ENCODE assay signal across 8 cellular contexts in genomic region chr2:27356382-27357181, GRCh38. TPM values are rescaled to one million over a fixed set of nuclear protein-coding genes. Genes with fewer than 3 reads are reported as not detected.
A peak's percentile ranks its signal among the peaks of the same experiment; 100 is the strongest.
DNase-seq lines count a peak whose midpoint lies in the region; ATAC-seq and TF ChIP-seq lines count a peak whose summit lies in the region.

GTF3C2 (minus strand) TSS chr2:27356764; CDS start chr2:27343554, 13,210 bp downstream.

- TF ChIP-seq CTCF in GM13977 (IDR thresholded peaks at IDR 0.05; ENCODE audit: extremely low read depth, insufficient read depth, missing control alignments) (no peak), progenitor cell of endocrine pancreas (IDR thresholded peaks at IDR 0.05; ENCODE audit: unreplicated experiment) (no peak)

- peak; percentile 65 for ATAC-seq in HG02884 (IDR thresholded peaks at IDR 0.05; ENCODE audit: unreplicated experiment)
- ATAC-seq in left cardiac atrium, result peak; percentile 97 to 98

- no peaks in the 10 kb centered on the region for H3K27me3 Mint-ChIP-seq in T-helper 1 cell treated with Interleukin-12 subunit alpha and Interleukin-12 subunit beta and Interleukin-4 antibody, amounts not matched to agents 30 μg/mL and 1 μg/mL, for 36 hours (ENCODE audit: low read depth)
- no peaks in the 10 kb centered on the region for H3K27me3 Mint-ChIP-seq in progenitor cell of endocrine pancreas

- in situ Hi-C loops in GM13977 (cut with MboI; ENCODE audit: low pct_unique_long_range_greater_than_20kb, low sequenced_read_pairs, unreplicated experiment), result no loop called here

- H3K36me3 Mint-ChIP-seq in T-helper 1 cell treated with Interleukin-12 subunit alpha and Interleukin-12 subunit beta and Interleukin-4 antibody, amounts not matched to agents 30 μg/mL and 1 μg/mL, for 36 hours (ENCODE audit: low read depth), result peaks cover 1% of the 10 kb centered on the region
- H3K36me3 Mint-ChIP-seq in progenitor cell of endocrine pancreas (ENCODE audit: insufficient read depth), result peaks cover 8% of the 10 kb centered on the region

- peaks cover 29% of the 10 kb centered on the region for H3K4me1 Mint-ChIP-seq in T-helper 1 cell treated with Interleukin-12 subunit alpha and Interleukin-12 subunit beta and Interleukin-4 antibody, amounts not matched to agents 30 μg/mL and 1 μg/mL, for 36 hours (ENCODE audit: low read depth)
- H3K4me1 Mint-ChIP-seq in progenitor cell of endocrine pancreas (ENCODE audit: low read depth), result peaks cover 18% of the 10 kb centered on the region

- no peaks in the 10 kb centered on the region for H3K9me3 Mint-ChIP-seq in T-helper 1 cell treated with Interleukin-12 subunit alpha and Interleukin-12 subunit beta and Interleukin-4 antibody, amounts not matched to agents 30 μg/mL and 1 μg/mL, for 36 hours
- H3K9me3 Mint-ChIP-seq in progenitor cell of endocrine pancreas (ENCODE audit: low read depth), result no peaks in the 10 kb centered on the region

- peak; percentile 91 for DNase-seq in GM13977 (ENCODE audit: low spot score)
- DNase-seq in NCI-H1694 (lab: John Stamatoyannopoulos, UW), result peak; percentile 98
- peak; percentile 97 for DNase-seq in amniotic stem cell (lab: John Stamatoyannopoulos, UW)
- DNase-seq in left cardiac atrium, result peak; percentile 96
- DNase-seq in progenitor cell of endocrine pancreas (ENCODE audit: low spot score, unreplicated experiment), result peak; percentile 89
- DNase-seq in ureter (ENCODE audit: low spot score), result peak; percentile 95

- intact Hi-C loops in left cardiac atrium (cut with DNase I), result no loop called here

- H3K4me3 Mint-ChIP-seq in T-helper 1 cell treated with Interleukin-12 subunit alpha and Interleukin-12 subunit beta and Interleukin-4 antibody, amounts not matched to agents 30 μg/mL and 1 μg/mL, for 36 hours, result peak within 1 kb of the TSS; percentile 95
- H3K4me3 Mint-ChIP-seq in progenitor cell of endocrine pancreas (ENCODE audit: low read depth), result peak within 1 kb of the TSS; percentile 96

- peak within 1 kb of the TSS; percentile 97 for H3K27ac Mint-ChIP-seq in T-helper 1 cell treated with Interleukin-12 subunit alpha and Interleukin-12 subunit beta and Interleukin-4 antibody, amounts not matched to agents 30 μg/mL and 1 μg/mL, for 36 hours
- peak within 1 kb of the TSS; percentile 99 for H3K27ac Mint-ChIP-seq in progenitor cell of endocrine pancreas

RNA-seq across cellular contexts. Expression of gene GTF3C2, which starts in this region (rescaled TPM):
- total RNA-seq in left cardiac atrium (10 to 100 TPM; 17.7 to 29.1 TPM), progenitor cell of endocrine pancreas (98.0 and 106 TPM in 2 replicates), ureter (109 TPM)

Comparison
In these comparisons a context has a peak if more than half of its experiments do, and no peak if none do; other contexts are left out.
1. Peak in every context shown above with its lines: DNase-seq and ATAC-seq.